ENCODE assay signal across 16 cellular contexts in the genomic region with DNA sequence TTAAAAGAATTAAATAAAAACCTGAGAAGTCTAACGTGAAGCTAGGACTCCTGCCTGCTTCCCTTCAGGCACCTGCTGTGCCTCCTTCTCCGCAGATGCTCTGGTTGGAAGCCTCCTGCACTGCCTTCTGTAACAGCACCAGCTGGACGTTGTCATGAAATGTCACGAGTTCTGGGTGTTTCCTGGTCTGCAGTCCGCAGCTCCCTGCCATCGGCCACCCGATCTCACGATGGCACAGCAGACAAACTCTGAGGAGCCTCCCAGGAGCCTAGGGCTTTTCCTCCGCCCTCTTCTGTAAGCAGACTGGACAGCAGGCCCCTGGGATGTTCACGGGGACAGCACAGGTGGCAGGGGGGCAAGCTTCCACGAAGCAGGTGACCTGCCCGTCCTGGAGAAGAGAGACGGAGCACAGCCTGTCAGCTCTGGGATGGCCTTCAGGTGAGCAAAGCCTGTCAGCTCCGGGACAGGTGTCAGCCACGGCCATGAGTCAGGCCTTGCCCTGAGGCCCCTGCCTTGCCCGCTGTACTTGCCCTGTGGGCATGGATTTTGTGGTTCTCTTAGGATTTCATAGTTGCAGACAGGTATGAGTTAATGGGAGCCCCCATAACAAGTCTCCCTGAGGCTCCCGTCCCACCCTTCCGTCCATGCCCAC.
DNase-seq lines count a peak whose midpoint lies in the region; ATAC-seq and TF ChIP-seq lines count a peak whose summit lies in the region.
"Had no signal": no experiment of that assay in that cellular context is flagged by ENCODE, and none has a peak within 500 bp of the region (broad histone marks: within the 10 kb centered on the region; RNA-seq: fewer than 3 reads in every experiment).

No MANE protein-coding gene starts in this region.

- H3K4me3 ChIP-seq in Panc1 (ENCODE audit: low read depth in 2 of 2, low read length in 2 of 2) (no peak overlapping the region), osteoblast (ENCODE audit: insufficient read depth, low read length) (no peak overlapping the region)
- H3K4me3 ChIP-seq: HAP-1, K562 had no signal

- H3K27me3 ChIP-seq in Panc1 (ENCODE audit: control insufficient read depth, insufficient read depth, low read length) (no peaks in the 10 kb centered on the region), foreskin keratinocyte (no peaks in the 10 kb centered on the region), osteoblast (ENCODE audit: insufficient read depth, low read length) (no peaks in the 10 kb centered on the region)

- H2AFZ ChIP-seq in osteoblast (ENCODE audit: low read length): no peak overlapping the region

- H4K20me1 ChIP-seq in osteoblast (ENCODE audit: insufficient read depth, low read length): peaks cover 15% of the 10 kb centered on the region

- ATAC-seq in Panc1 (no peak), foreskin keratinocyte (peak; percentile 25), HG02763 (IDR thresholded peaks at IDR 0.05; ENCODE audit: unreplicated experiment) (no peak)
- ATAC-seq: K562 had no signal

- in situ Hi-C loops in Panc1 (cut with HindIII; ENCODE audit: low pct_unique_long_range_greater_than_20kb, low sequenced_read_pairs): no loop called here

- H3K36me3 ChIP-seq in Panc1 (ENCODE audit: control insufficient read depth, insufficient read depth, low read length) (no peaks in the 10 kb centered on the region), osteoblast (ENCODE audit: insufficient read depth, low read length) (peaks cover 50% of the 10 kb centered on the region)
- H3K36me3 ChIP-seq: HAP-1 had no signal

- no peaks in the 10 kb centered on the region for H3K79me2 ChIP-seq in osteoblast (ENCODE audit: insufficient read depth, low read length)

- H3K27ac ChIP-seq in Panc1 (ENCODE audit: low read length): peak overlapping the region; percentile 99
- no peak overlapping the region for H3K27ac ChIP-seq in foreskin keratinocyte
- H3K27ac ChIP-seq in osteoblast (ENCODE audit: low read depth, low read length): no peak overlapping the region

- BruUV-seq in Panc1 (replicated peaks; lab: Mats Ljungman, UMichigan): no TSS peak

- TF ChIP-seq CTCF in Panc1 (IDR thresholded peaks at IDR 0.05): no peak
- no peak for TF ChIP-seq CTCF in foreskin keratinocyte (conservative IDR thresholded peaks at IDR 0.05)
- no peak for TF ChIP-seq CTCF in osteoblast (IDR thresholded peaks at IDR 0.05; ENCODE audit: extremely low read depth, low read depth, low read length)

- no peak overlapping the region for H3K4me2 ChIP-seq in osteoblast (ENCODE audit: insufficient read depth, low read length)

- intact Hi-C loops in Panc1 (cut with micrococcal nuclease; ENCODE audit: unreplicated experiment): loop anchor here (10.0 kb wide), 1 partner anchor 131 kb away; no protein-coding TSS in a partner anchor

- H3K4me1 ChIP-seq in Panc1 (ENCODE audit: control insufficient read depth, insufficient read depth, low read length) (peaks cover 54% of the 10 kb centered on the region), foreskin keratinocyte (peaks cover 16% of the 10 kb centered on the region), osteoblast (ENCODE audit: insufficient read depth, low read length) (peaks cover 11% of the 10 kb centered on the region)
- H3K4me1 ChIP-seq: HAP-1 had no signal

- POLR2A ChIA-PET in Panc1 (lab: Charles Lee): no interaction called here

- DNase-seq in HT-29 (ENCODE audit: low spot score): peak; percentile 37
- DNase-seq in Panc1 (ENCODE audit: low read depth, low spot score): no peak
- no peak for DNase-seq in foreskin keratinocyte
- DNase-seq in osteoblast (ENCODE audit: insufficient read length, low spot score, missing footprints): peak; percentile 41
- no peak for DNase-seq in anterior cingulate cortex (lab: John Stamatoyannopoulos, UW)
- DNase-seq in DMS153 treated with DMSO at 0.1 percent for 48 hours (lab: John Stamatoyannopoulos, UW; ENCODE audit: unreplicated experiment): no peak
- DNase-seq: CD4-positive, alpha-beta T cell; DMS53; NCI-H1417 treated with DMSO at 0.1 percent for 48 hours; NCI-H2029; NCI-H2171; NCI-H446; SIG-M5 had no signal

- CTCF ChIA-PET in Panc1 (lab: Charles Lee): no interaction called here

- peaks cover 9% of the 10 kb centered on the region; the same call in 1 of the 2 replicates for H3K9me3 ChIP-seq in Panc1 (ENCODE audit: control insufficient read depth, insufficient read depth, low read depth, low read length)
- no peaks in the 10 kb centered on the region for H3K9me3 ChIP-seq in osteoblast (ENCODE audit: low read depth, low read length)
- H3K9me3 ChIP-seq: HAP-1 had no signal

Comparison
In these comparisons a context has a peak if more than half of its experiments do, and no peak if none do; other contexts are left out.
1. DNase-seq: peak in HT-29 (single experiment) and osteoblast (single experiment); none in Panc1 (single experiment), foreskin keratinocyte (0 of 2), anterior cingulate cortex (0 of 58) and DMS153 treated with DMSO at 0.1 percent for 48 hours (single experiment).